In the genomic region with DNA sequence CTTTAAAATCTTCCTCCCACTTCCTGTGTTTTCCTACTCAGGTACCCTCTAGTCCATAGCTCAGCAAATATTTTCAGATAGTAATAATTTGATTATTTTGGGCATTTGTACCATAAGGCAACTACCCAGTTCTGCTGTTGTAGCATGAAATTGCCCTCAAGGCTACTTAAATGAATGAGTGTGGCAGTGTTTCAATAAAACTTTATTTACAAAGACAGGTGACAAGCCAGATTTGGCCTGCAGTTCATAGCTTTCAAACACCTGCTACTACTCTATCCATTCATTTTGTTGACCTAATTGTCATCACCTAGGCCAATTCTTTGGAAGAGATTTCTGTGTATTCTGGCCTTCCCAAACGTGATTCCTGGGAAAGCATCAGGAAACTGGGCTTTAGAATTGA, we compare ENCODE assay signal across 29 cellular contexts. TPM values are rescaled to one million over a fixed set of nuclear protein-coding genes. Genes with fewer than 3 reads are reported as not detected.
"Had no signal": no experiment of that assay in that cellular context is flagged by ENCODE, and none has a peak within 500 bp of the region (broad histone marks: within the 10 kb centered on the region; RNA-seq: fewer than 3 reads in every experiment).

No MANE protein-coding gene starts in this region.

- H3K9me3 Mint-ChIP-seq: activated B cell treated with CpG ODN at 0.5 μM for 24 hours; activated naive CD8-positive, alpha-beta T cell treated with anti-CD3 and anti-CD28 coated beads for 36 hours; activated T-cell treated with anti-CD3 and anti-CD28 coated beads, Interleukin-2, amount 50 U/mL, for 4 hours; activated T-helper 2 cell treated with anti-CD3 and anti-CD28 coated beads, Interferon-gamma antibody, Interleukin-2, Interleukin-4, amounts not matched to agents 10 μg/mL and 5 μg/mL and 100 μg/mL, durations not matched to agents 14 hours and 24 hours and 36 hours; effector memory CD8-positive, alpha-beta T cell had no signal

- H3K4me1 Mint-ChIP-seq: activated B cell treated with CpG ODN at 0.5 μM for 24 hours; activated CD4-positive, alpha-beta T cell treated with anti-CD3 and anti-CD28 coated beads for 36 hours; activated naive CD8-positive, alpha-beta T cell treated with anti-CD3 and anti-CD28 coated beads for 36 hours; immature natural killer cell had no signal

- ATAC-seq: activated CD4-positive, alpha-beta T cell treated with anti-CD3 and anti-CD28 coated beads for 36 hours; activated T-cell treated with anti-CD3 and anti-CD28 coated beads, Interleukin-2, amount 50 U/mL, for 4 hours; effector memory CD8-positive, alpha-beta T cell; esophagus mucosa; left lobe of liver; lower lobe of right lung; mucosa of descending colon; right cardiac atrium; stimulated activated naive CD8-positive, alpha-beta T cell treated with anti-CD3 and anti-CD28 coated beads, Interleukin-15, Interleukin-2, amounts not matched to agents 100 U/mL and 50 U/mL, for 24 hours had no signal

- H3K27me3 Mint-ChIP-seq: activated B cell treated with CpG ODN at 0.5 μM for 24 hours had no signal

- DNase-seq: activated B cell treated with CpG ODN at 0.5 μM for 24 hours; activated CD4-positive, alpha-beta T cell treated with anti-CD3 and anti-CD28 coated beads for 36 hours; activated CD4-positive, alpha-beta T cell treated with anti-CD3 and anti-CD28 coated beads, Interleukin-2, amount 50 U/mL, for 4 hours; activated CD8-positive, alpha-beta memory T cell treated with anti-CD3 and anti-CD28 coated beads, Interleukin-2, amount 50 U/mL, for 48 hours; activated naive CD4-positive, alpha-beta T cell treated with Interleukin-2 at 50 U/mL for 16 hours; activated naive CD8-positive, alpha-beta T cell treated with anti-CD3 and anti-CD28 coated beads for 36 hours; activated T-cell treated with anti-CD3 and anti-CD28 coated beads, Interleukin-2, amount 50 U/mL, for 4 hours; colonic mucosa; dorsolateral prefrontal cortex; effector memory CD8-positive, alpha-beta T cell; foreskin melanocyte; glutamatergic neuron; immature natural killer cell; lower lobe of right lung; mesendoderm; mucosa of descending colon; nucleus accumbens; right cardiac atrium; stimulated activated CD4-positive, alpha-beta T cell treated with anti-CD3 and anti-CD28 coated beads, Interleukin-4, amount 100 ng/mL, for 4 hours; stimulated activated naive CD8-positive, alpha-beta T cell treated with anti-CD3 and anti-CD28 coated beads, Interleukin-15, Interleukin-2, amounts not matched to agents 100 U/mL and 50 U/mL, for 24 hours; upper lobe of left lung had no signal

- H3K36me3 Mint-ChIP-seq: activated naive CD8-positive, alpha-beta T cell treated with anti-CD3 and anti-CD28 coated beads for 36 hours; immature natural killer cell had no signal

- H3K27ac Mint-ChIP-seq: activated B cell treated with CpG ODN at 0.5 μM for 24 hours; activated CD4-positive, alpha-beta T cell treated with anti-CD3 and anti-CD28 coated beads for 36 hours; activated naive CD8-positive, alpha-beta T cell treated with anti-CD3 and anti-CD28 coated beads for 36 hours; activated T-helper 2 cell treated with anti-CD3 and anti-CD28 coated beads, Interferon-gamma antibody, Interleukin-2, Interleukin-4, amounts not matched to agents 10 μg/mL and 5 μg/mL and 100 μg/mL, durations not matched to agents 14 hours and 24 hours and 36 hours; effector memory CD8-positive, alpha-beta T cell; immature natural killer cell had no signal

- H3K4me3 Mint-ChIP-seq: activated B cell treated with CpG ODN at 0.5 μM for 24 hours; activated CD4-positive, alpha-beta T cell treated with anti-CD3 and anti-CD28 coated beads for 36 hours; activated naive CD8-positive, alpha-beta T cell treated with anti-CD3 and anti-CD28 coated beads for 36 hours; activated T-cell treated with anti-CD3 and anti-CD28 coated beads, Interleukin-2, amount 50 U/mL, for 4 hours; effector memory CD8-positive, alpha-beta T cell; immature natural killer cell had no signal

RNA-seq across cellular contexts. Expression of gene NYAP2, which starts 28.9 kb away (rescaled TPM):
- total RNA-seq: activated CD4-positive, alpha-beta T cell treated with anti-CD3 and anti-CD28 coated beads for 36 hours; activated CD8-positive, alpha-beta memory T cell treated with anti-CD3 and anti-CD28 coated beads for 36 hours; activated T-helper 2 cell treated with anti-CD3 and anti-CD28 coated beads, Interferon-gamma antibody, Interleukin-2, Interleukin-4, amounts not matched to agents 10 μg/mL and 5 μg/mL and 100 μg/mL, durations not matched to agents 14 hours and 24 hours and 36 hours; bronchial epithelial cell; endothelial cell of umbilical vein; kidney epithelial cell; left lobe of liver; pulmonary artery endothelial cell; right cardiac atrium had no signal
